In genomic region chr17:31467502-31468256, GRCh38 we compare ENCODE assay signal across 16 cellular contexts.
A peak's percentile ranks its signal among the peaks of the same experiment; 100 is the strongest.
DNase-seq lines count a peak whose midpoint lies in the region; ATAC-seq and TF ChIP-seq lines count a peak whose summit lies in the region.
"Had no signal": no experiment of that assay in that cellular context is flagged by ENCODE, and none has a peak within 500 bp of the region (broad histone marks: within the 10 kb centered on the region; RNA-seq: fewer than 3 reads in every experiment).

No MANE protein-coding gene starts in this region.

- H3K4me3 ChIP-seq in GM23338 (no peak overlapping the region), heart left ventricle (no peak overlapping the region)

- no peaks in the 10 kb centered on the region for H3K79me2 ChIP-seq in GM23338 (replicated peaks; ENCODE audit: insufficient read depth)

- peaks cover 25% of the 10 kb centered on the region for H3K4me1 ChIP-seq in GM23338 (ENCODE audit: insufficient read depth)
- peaks cover 0 to 30% (median 10%) of the 10 kb centered on the region in 12 donors for H3K4me1 ChIP-seq in heart left ventricle

- H3K36me3 Mint-ChIP-seq in GM23338 (ENCODE audit: low read depth) (no peaks in the 10 kb centered on the region; the same call in 2 of the 3 replicates), neural crest cell (ENCODE audit: low read depth) (no peaks in the 10 kb centered on the region)
- no peaks in the 10 kb centered on the region for H3K36me3 Mint-ChIP-seq in naive thymus-derived CD8-positive, alpha-beta T cell
- H3K36me3 Mint-ChIP-seq: T-cell had no signal

- no peak overlapping the region for H3K27ac ChIP-seq in GM23338 (ENCODE audit: low read depth)
- peak overlapping the region; percentile 78 for H3K27ac ChIP-seq in VCaP
- peak overlapping the region in 11 of 12 donors; percentile 40 to 89 (median 73) for H3K27ac ChIP-seq in heart left ventricle

- H3F3A ChIP-seq in GM23338 (replicated peaks; ENCODE audit: low read depth): no peaks in the 10 kb centered on the region; the same call in 1 of the 2 replicates

- H3K4me2 ChIP-seq in GM23338: peak overlapping the region; percentile 57

- no peaks in the 10 kb centered on the region for H3K36me3 ChIP-seq in GM23338 (ENCODE audit: insufficient read depth)
- H3K36me3 ChIP-seq in heart left ventricle: no peaks in the 10 kb centered on the region

- no peak for TF ChIP-seq POLR2A in heart left ventricle (IDR thresholded peaks at IDR 0.05)

- intact Hi-C loops in heart left ventricle (cut with DNase I): loop anchor here in 1 of 10 donors (10.0 kb wide), 1 partner anchor 47 kb away; no protein-coding TSS in a partner anchor

- no peaks in the 10 kb centered on the region for H3K9me2 ChIP-seq in GM23338 (ENCODE audit: insufficient read depth)

- peak overlapping the region; percentile 62 for H3K27ac Mint-ChIP-seq in GM23338
- H3K27ac Mint-ChIP-seq in neural crest cell (ENCODE audit: unreplicated experiment): peak overlapping the region; percentile 60
- H3K27ac Mint-ChIP-seq in naive thymus-derived CD8-positive, alpha-beta T cell: peak overlapping the region in 1 of 10 donors; percentile 28
- H3K27ac Mint-ChIP-seq: activated CD4-positive, alpha-beta T cell treated with anti-CD3 and anti-CD28 coated beads for 36 hours; B cell; dendritic cell treated with granulocyte-macrophage colony-stimulating factor and Interleukin-4, amounts not matched to agents 40 ng/mL and 50 ng/mL, for 4 days; T-cell had no signal

- no peaks in the 10 kb centered on the region; the same call in 2 of the 3 replicates for H3K9me3 Mint-ChIP-seq in GM23338
- H3K9me3 Mint-ChIP-seq in neural crest cell: no peaks in the 10 kb centered on the region
- H3K9me3 Mint-ChIP-seq in naive thymus-derived CD8-positive, alpha-beta T cell: no peaks in the 10 kb centered on the region
- H3K9me3 Mint-ChIP-seq: dendritic cell treated with granulocyte-macrophage colony-stimulating factor and Interleukin-4, amounts not matched to agents 40 ng/mL and 50 ng/mL, for 4 days; T-cell had no signal

- H2AFZ ChIP-seq in GM23338: peak overlapping the region; percentile 61

- no peaks in the 10 kb centered on the region for H3K9me3 ChIP-seq in heart left ventricle

- no peaks in the 10 kb centered on the region for H4K20me1 ChIP-seq in GM23338 (replicated peaks; ENCODE audit: insufficient read depth)

- peaks cover 37% of the 10 kb centered on the region for H3K4me1 Mint-ChIP-seq in GM23338
- H3K4me1 Mint-ChIP-seq in neural crest cell: peaks cover 28% of the 10 kb centered on the region
- H3K4me1 Mint-ChIP-seq in naive thymus-derived CD8-positive, alpha-beta T cell: peaks cover 3 to 18% (median 12%) of the 10 kb centered on the region in 4 donors
- H3K4me1 Mint-ChIP-seq: B cell had no signal

- ATAC-seq in GM23338 (peak; percentile 52), heart left ventricle (peak; percentile 54 to 92 (median 70))
- no peak for ATAC-seq in naive thymus-derived CD8-positive, alpha-beta T cell
- ATAC-seq: activated CD4-positive, alpha-beta T cell treated with anti-CD3 and anti-CD28 coated beads for 36 hours; left colon; PC-3; T-cell had no signal

- WGBS in heart left ventricle, 4 donors: 46 to 61% (median 47%) methylated on average over 11 of the region's 11 CpGs

- H3K27me3 Mint-ChIP-seq in GM23338 (ENCODE audit: insufficient read depth, low read depth, poor library complexity): peaks cover 9% of the 10 kb centered on the region
- H3K27me3 Mint-ChIP-seq in neural crest cell (ENCODE audit: low read depth): no peaks in the 10 kb centered on the region
- peaks cover 0 to 8% (median 0%) of the 10 kb centered on the region in 5 donors for H3K27me3 Mint-ChIP-seq in naive thymus-derived CD8-positive, alpha-beta T cell
- H3K27me3 Mint-ChIP-seq: B cell, T-cell had no signal

- no peaks in the 10 kb centered on the region for H3K27me3 ChIP-seq in GM23338 (ENCODE audit: insufficient read depth)
- H3K27me3 ChIP-seq in heart left ventricle: no peaks in the 10 kb centered on the region

- POLR2A ChIA-PET in naive thymus-derived CD8-positive, alpha-beta T cell (lab: Charles Lee): no interaction called here

- DNase-seq in GM23338 (ENCODE audit: low spot score) (peak; percentile 44), heart left ventricle (peak in 4 of 5 donors; percentile 44 to 75 (median 56)), neural crest cell (ENCODE audit: low read depth, low spot score) (no peak), HK-2 (ENCODE audit: unreplicated experiment) (no peak), activated gamma-delta T cell (lab: John Stamatoyannopoulos, UW) (no peak), NCI-H128 (lab: John Stamatoyannopoulos, UW; ENCODE audit: unreplicated experiment) (no peak)
- no peak for DNase-seq in naive thymus-derived CD8-positive, alpha-beta T cell
- DNase-seq: activated CD4-positive, alpha-beta T cell treated with anti-CD3 and anti-CD28 coated beads for 36 hours; activated naive CD4-positive, alpha-beta T cell treated with anti-CD3 and anti-CD28 coated beads, Interleukin-2, amount 50 U/mL, for 16 hours; left colon; NCI-H226; PC-3; T-cell had no signal

- no peak for TF ChIP-seq CTCF in GM23338 (conservative IDR thresholded peaks at IDR 0.05; ENCODE audit: low read depth in 2 of 2)
- no peak for TF ChIP-seq CTCF in VCaP (conservative IDR thresholded peaks at IDR 0.05)
- no peak for TF ChIP-seq CTCF in heart left ventricle (IDR thresholded peaks at IDR 0.05)
- TF ChIP-seq CTCF in neural crest cell (conservative IDR thresholded peaks at IDR 0.05): no peak

- H3K4me3 Mint-ChIP-seq in GM23338 (no peak overlapping the region), neural crest cell (no peak overlapping the region)
- H3K4me3 Mint-ChIP-seq in naive thymus-derived CD8-positive, alpha-beta T cell: no peak overlapping the region
- H3K4me3 Mint-ChIP-seq: activated CD4-positive, alpha-beta T cell treated with anti-CD3 and anti-CD28 coated beads for 36 hours; B cell; dendritic cell treated with granulocyte-macrophage colony-stimulating factor and Interleukin-4, amounts not matched to agents 40 ng/mL and 50 ng/mL, for 4 days; T-cell had no signal

TF ChIP-seq in GM23338, 12 proteins besides CTCF, POLR2A, EP300 and RAD21:
- TF ChIP-seq ZNF331 (CRISPR knock-in tag; IDR thresholded peaks at IDR 0.05; ENCODE audit: low read depth) (no peak), ZNF462 (CRISPR knock-in tag; IDR thresholded peaks at IDR 0.05) (no peak), POLR2AphosphoS5 (IDR thresholded peaks at IDR 0.05; ENCODE audit: low read depth) (no peak), EZH2 (IDR thresholded peaks at IDR 0.05; ENCODE audit: low read depth, unreplicated experiment) (no peak)

Comparison
In these comparisons a context has a peak if more than half of its experiments do, and no peak if none do; other contexts are left out.
1. ATAC-seq: peak in GM23338 (single experiment) and heart left ventricle (4 of 4); none in naive thymus-derived CD8-positive, alpha-beta T cell (0 of 2).
2. DNase-seq: peak in GM23338 (single experiment) and heart left ventricle (4 of 5); none in neural crest cell (single experiment), HK-2 (single experiment), naive thymus-derived CD8-positive, alpha-beta T cell (0 of 10), activated gamma-delta T cell (single experiment) and NCI-H128 (single experiment).